Comparison of ENCODE assay signal across 1 cellular context in the genomic region with DNA sequence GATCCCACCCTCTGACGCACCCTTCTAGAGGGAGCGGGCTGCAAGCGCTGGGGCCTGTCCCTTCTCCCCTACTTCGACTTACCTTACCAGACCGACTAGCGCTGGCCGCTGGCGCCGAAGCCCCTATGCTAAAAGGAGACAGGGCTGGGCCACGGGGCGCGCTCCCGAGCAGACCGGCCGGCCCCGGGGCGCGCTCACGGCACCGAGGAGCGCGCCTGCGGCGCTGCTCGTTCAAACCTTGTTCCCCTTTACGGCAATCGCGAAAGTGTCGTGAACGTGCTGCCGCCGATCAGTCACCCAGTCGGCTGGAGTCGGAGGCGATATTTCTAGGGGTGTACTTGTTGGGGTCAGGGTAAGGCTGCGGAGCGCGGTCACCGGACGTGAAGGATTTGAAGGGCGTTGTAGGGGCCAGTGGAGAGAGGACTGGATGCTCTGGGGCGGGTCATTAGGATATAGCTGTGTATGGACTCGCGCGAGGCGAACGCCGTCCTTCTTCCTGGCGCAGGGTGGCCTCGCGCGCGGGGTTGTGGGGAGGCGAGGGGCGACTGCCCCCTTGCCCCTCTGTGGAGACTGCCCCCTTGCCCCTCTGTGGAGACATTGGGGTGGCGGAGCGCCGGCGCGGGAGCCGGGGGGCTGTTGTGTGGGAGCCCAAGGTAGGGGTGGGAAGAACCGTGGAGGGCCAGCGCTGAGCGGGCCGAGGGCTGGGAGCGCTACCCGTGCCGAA.
TF ChIP-seq lines count a peak whose summit lies in the region.

A gene (plus strand): TSS at position 268 of the 724 bp plus-strand sequence. CDS start 7,492 bp downstream, outside the sequence.
A gene (minus strand): TSS at position 138 of the 724 bp plus-strand sequence. CDS start 8,539 bp downstream, outside the sequence.

TF ChIP-seq in H1, 55 proteins besides CTCF, POLR2A, EP300 and RAD21 (continued from another document):
- TF ChIP-seq, protein P1, sequence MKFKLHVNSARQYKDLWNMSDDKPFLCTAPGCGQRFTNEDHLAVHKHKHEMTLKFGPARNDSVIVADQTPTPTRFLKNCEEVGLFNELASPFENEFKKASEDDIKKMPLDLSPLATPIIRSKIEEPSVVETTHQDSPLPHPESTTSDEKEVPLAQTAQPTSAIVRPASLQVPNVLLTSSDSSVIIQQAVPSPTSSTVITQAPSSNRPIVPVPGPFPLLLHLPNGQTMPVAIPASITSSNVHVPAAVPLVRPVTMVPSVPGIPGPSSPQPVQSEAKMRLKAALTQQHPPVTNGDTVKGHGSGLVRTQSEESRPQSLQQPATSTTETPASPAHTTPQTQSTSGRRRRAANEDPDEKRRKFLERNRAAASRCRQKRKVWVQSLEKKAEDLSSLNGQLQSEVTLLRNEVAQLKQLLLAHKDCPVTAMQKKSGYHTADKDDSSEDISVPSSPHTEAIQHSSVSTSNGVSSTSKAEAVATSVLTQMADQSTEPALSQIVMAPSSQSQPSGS (IDR thresholded peaks at IDR 0.05; ENCODE audit: low read length): 0 out of 2 replicates have a peak, but pooled peaks have one; percentile 21
- TF ChIP-seq TAF1 (IDR thresholded peaks at IDR 0.05; ENCODE audit: low read depth, low read length) (peak; percentile 83), BRCA1 (IDR thresholded peaks at IDR 0.05; ENCODE audit: low read depth, low read length) (no peak), ASH2L (IDR thresholded peaks at IDR 0.05; ENCODE audit: low read length) (peak; percentile 66), HDAC6 (IDR thresholded peaks at IDR 0.05; ENCODE audit: low read depth, low read length) (no peak), TBP (IDR thresholded peaks at IDR 0.05; ENCODE audit: low read depth, low read length) (0 out of 2 replicates have a peak, but pooled peaks have one; percentile 75), KDM4A (IDR thresholded peaks at IDR 0.05; ENCODE audit: low read depth, low read length, severe bottlenecking) (peak; percentile 63), POLR2AphosphoS5 (IDR thresholded peaks at IDR 0.05; ENCODE audit: low read depth, low read length) (peak; percentile 79; the same call in 1 of the 2 replicates), PHF8 (conservative IDR thresholded peaks at IDR 0.05; ENCODE audit: low read depth, low read length) (peak; percentile 84), HDAC2 (IDR thresholded peaks at IDR 0.05; ENCODE audit: borderline replicate concordance in 1 of 2, low read depth in 2 of 2, low read length in 2 of 2) (peak in 1 of 2 experiments; percentile 85; a peak in 1 of 4 replicates), RBBP5 (IDR thresholded peaks at IDR 0.05; ENCODE audit: borderline replicate concordance, low read depth, low read length) (peak; percentile 69; the same call in 1 of the 2 replicates), TAF7 (optimal IDR thresholded peaks at IDR 0.05; ENCODE audit: borderline replicate concordance, low read depth, low read length) (peak; percentile 59), SP4 (IDR thresholded peaks at IDR 0.05; ENCODE audit: low read length) (no peak), CREB1 (IDR thresholded peaks at IDR 0.05) (peak; percentile 14; the same call in 1 of the 2 replicates)
- TF ChIP-seq, protein P2, sequence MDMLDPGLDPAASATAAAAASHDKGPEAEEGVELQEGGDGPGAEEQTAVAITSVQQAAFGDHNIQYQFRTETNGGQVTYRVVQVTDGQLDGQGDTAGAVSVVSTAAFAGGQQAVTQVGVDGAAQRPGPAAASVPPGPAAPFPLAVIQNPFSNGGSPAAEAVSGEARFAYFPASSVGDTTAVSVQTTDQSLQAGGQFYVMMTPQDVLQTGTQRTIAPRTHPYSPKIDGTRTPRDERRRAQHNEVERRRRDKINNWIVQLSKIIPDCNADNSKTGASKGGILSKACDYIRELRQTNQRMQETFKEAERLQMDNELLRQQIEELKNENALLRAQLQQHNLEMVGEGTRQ (IDR thresholded peaks at IDR 0.05; ENCODE audit: low read length): no peak
- TF ChIP-seq, protein P3, sequence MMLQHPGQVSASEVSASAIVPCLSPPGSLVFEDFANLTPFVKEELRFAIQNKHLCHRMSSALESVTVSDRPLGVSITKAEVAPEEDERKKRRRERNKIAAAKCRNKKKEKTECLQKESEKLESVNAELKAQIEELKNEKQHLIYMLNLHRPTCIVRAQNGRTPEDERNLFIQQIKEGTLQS (IDR thresholded peaks at IDR 0.05; ENCODE audit: insufficient read depth, low read depth, low read length): peak; percentile 80
TF ChIP-seq in H1: peak in this region for 13.
